1 cellular context compared by ENCODE assay signal in the genomic region with DNA sequence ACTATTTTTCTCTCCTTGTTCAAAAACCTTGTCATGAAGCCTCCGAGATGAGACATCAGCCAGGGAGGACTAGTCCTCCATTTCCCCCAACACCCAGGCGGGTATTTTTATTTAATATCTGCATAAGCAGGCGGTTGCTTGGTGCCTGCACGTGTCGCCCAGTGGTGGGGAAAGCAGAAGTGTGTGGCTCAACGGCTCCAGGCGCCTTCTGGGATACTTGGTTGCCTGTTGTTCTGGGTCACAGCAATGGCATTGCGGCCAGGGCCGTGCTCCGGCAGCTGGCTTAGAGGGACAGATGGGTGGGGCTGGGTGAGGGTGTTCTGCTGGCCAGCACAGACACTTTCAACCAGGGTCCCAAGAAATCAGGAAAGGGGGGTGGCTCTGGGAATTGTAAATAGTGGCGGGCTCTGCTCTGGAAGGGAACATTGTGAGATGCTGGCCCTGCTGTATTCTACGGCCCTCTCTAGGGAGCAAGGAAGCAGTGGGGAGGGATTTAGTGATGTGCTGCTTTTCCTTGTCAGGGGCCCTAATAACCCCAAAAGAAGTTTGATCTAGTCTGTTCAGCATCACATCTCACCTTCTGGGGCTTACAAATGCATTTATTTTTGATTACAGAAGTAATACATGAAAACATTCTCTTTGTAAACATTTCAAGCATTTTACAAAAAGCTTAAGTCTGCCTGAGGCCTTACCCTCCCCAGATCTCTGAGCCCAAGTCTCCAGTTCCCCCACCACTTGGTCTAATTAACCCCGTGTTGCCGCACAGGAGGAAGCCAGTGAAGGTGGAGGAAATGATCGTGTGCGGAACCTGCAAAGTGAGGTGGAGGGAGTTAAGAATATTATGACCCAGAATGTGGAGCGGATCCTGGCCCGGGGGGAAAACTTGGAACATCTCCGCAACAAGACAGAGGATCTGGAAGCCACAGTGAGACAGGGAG.
TF ChIP-seq lines count a peak whose summit lies in the region.

No MANE protein-coding gene starts in this region.

TF ChIP-seq in HCT116, 20 proteins besides CTCF, POLR2A, EP300 and RAD21 (continued from another document):
- TF ChIP-seq POLR2AphosphoS5 (IDR thresholded peaks at IDR 0.05; ENCODE audit: low read depth, low read length) = no peak
- TF ChIP-seq, protein P1, sequence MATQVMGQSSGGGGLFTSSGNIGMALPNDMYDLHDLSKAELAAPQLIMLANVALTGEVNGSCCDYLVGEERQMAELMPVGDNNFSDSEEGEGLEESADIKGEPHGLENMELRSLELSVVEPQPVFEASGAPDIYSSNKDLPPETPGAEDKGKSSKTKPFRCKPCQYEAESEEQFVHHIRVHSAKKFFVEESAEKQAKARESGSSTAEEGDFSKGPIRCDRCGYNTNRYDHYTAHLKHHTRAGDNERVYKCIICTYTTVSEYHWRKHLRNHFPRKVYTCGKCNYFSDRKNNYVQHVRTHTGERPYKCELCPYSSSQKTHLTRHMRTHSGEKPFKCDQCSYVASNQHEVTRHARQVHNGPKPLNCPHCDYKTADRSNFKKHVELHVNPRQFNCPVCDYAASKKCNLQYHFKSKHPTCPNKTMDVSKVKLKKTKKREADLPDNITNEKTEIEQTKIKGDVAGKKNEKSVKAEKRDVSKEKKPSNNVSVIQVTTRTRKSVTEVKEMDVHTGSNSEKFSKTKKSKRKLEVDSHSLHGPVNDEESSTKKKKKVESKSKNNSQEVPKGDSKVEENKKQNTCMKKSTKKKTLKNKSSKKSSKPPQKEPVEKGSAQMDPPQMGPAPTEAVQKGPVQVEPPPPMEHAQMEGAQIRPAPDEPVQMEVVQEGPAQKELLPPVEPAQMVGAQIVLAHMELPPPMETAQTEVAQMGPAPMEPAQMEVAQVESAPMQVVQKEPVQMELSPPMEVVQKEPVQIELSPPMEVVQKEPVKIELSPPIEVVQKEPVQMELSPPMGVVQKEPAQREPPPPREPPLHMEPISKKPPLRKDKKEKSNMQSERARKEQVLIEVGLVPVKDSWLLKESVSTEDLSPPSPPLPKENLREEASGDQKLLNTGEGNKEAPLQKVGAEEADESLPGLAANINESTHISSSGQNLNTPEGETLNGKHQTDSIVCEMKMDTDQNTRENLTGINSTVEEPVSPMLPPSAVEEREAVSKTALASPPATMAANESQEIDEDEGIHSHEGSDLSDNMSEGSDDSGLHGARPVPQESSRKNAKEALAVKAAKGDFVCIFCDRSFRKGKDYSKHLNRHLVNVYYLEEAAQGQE (IDR thresholded peaks at IDR 0.05; ENCODE audit: low read depth) = no peak
- TF ChIP-seq YY1 (IDR thresholded peaks at IDR 0.05; ENCODE audit: extremely low read depth, insufficient replicate concordance, low read depth, low read length) = no peak
- TF ChIP-seq EZH2 (IDR thresholded peaks at IDR 0.05) = no peak
- TF ChIP-seq JUND (IDR thresholded peaks at IDR 0.05) = no peak
- TF ChIP-seq, protein P2, sequence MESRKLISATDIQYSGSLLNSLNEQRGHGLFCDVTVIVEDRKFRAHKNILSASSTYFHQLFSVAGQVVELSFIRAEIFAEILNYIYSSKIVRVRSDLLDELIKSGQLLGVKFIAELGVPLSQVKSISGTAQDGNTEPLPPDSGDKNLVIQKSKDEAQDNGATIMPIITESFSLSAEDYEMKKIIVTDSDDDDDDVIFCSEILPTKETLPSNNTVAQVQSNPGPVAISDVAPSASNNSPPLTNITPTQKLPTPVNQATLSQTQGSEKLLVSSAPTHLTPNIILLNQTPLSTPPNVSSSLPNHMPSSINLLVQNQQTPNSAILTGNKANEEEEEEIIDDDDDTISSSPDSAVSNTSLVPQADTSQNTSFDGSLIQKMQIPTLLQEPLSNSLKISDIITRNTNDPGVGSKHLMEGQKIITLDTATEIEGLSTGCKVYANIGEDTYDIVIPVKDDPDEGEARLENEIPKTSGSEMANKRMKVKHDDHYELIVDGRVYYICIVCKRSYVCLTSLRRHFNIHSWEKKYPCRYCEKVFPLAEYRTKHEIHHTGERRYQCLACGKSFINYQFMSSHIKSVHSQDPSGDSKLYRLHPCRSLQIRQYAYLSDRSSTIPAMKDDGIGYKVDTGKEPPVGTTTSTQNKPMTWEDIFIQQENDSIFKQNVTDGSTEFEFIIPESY (IDR thresholded peaks at IDR 0.05; ENCODE audit: extremely low read depth, insufficient replicate concordance, low read length) = no peak
